Comparison of ENCODE assay signal across 21 cellular contexts in the genomic region with DNA sequence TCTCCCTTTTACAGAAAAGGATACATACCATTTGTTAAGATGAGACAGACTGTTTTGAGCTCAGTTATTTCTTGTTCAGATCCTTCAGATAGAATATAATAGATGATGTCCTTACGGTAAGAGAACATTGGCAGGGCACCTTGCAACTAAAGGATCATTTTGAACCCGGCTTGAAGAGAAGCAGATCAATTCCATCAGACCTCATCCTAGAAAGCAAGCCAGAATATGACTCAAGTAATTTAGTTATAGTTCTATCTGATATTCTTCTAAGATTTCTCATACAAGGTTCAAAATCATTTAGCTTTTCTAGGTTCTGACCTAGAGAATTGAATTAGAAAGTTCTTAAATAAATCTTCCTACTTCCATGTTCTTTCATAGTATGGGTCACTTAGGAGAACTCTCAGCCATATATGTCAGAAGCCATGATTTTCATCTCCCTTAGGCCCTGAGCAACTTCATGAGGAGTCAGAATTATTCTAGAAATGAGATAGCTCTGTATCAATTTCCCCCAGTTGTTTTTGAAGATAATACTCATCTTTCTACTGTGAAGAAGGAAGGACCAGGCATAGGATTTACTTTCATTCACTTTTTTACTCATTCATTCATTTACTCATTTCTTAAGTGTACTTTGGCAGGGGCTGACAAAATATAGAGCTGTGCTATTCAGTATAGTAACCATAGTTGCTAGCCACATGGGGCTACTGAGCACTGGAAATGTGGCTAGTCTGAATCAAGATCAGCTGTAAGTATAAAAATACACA. TPM values are rescaled to one million over a fixed set of nuclear protein-coding genes. Genes with fewer than 3 reads are reported as not detected.
DNase-seq lines count a peak whose midpoint lies in the region; ATAC-seq and TF ChIP-seq lines count a peak whose summit lies in the region.
"Had no signal": no experiment of that assay in that cellular context is flagged by ENCODE, and none has a peak within 500 bp of the region (broad histone marks: within the 10 kb centered on the region; RNA-seq: fewer than 3 reads in every experiment).

No MANE protein-coding gene starts in this region.

- peaks cover 69% of the 10 kb centered on the region for H3K79me2 ChIP-seq in DND-41 (ENCODE audit: insufficient read depth, low read length)

- TF ChIP-seq CTCF in activated CD8-positive, alpha-beta T cell treated with anti-CD3 and anti-CD28 coated beads for 36 hours (IDR thresholded peaks at IDR 0.05), result no peak
- TF ChIP-seq CTCF in DND-41 (IDR thresholded peaks at IDR 0.05; ENCODE audit: borderline replicate concordance, extremely low read depth, low read length, poor library complexity, severe bottlenecking), result no peak

- H3K27ac Mint-ChIP-seq in activated CD8-positive, alpha-beta T cell treated with anti-CD3 and anti-CD28 coated beads for 36 hours, result peak overlapping the region; percentile 39
- no peak overlapping the region for H3K27ac Mint-ChIP-seq in activated CD8-positive, alpha-beta T cell treated with anti-CD3 and anti-CD28 coated beads, Interleukin-2, amount 10 ng/mL, durations not matched to agents 7 days and 5 days
- peak overlapping the region; percentile 29 for H3K27ac Mint-ChIP-seq in T-helper 2 cell treated with Interferon-gamma antibody and Interleukin-4, amounts not matched to agents 5 μg/mL and 100 μg/mL, for 36 hours
- H3K27ac Mint-ChIP-seq in naive thymus-derived CD4-positive, alpha-beta T cell, result peak overlapping the region in 7 of 9 donors; percentile 1 to 27 (median 21)

- H3K4me1 Mint-ChIP-seq in activated CD8-positive, alpha-beta T cell treated with anti-CD3 and anti-CD28 coated beads for 36 hours (ENCODE audit: low read depth), result peaks cover 58% of the 10 kb centered on the region
- H3K4me1 Mint-ChIP-seq in activated CD8-positive, alpha-beta T cell treated with anti-CD3 and anti-CD28 coated beads, Interleukin-2, amount 10 ng/mL, durations not matched to agents 7 days and 5 days (ENCODE audit: low read depth), result peaks cover 57% of the 10 kb centered on the region
- peaks cover 58% of the 10 kb centered on the region for H3K4me1 Mint-ChIP-seq in T-helper 2 cell treated with Interferon-gamma antibody and Interleukin-4, amounts not matched to agents 5 μg/mL and 100 μg/mL, for 36 hours (ENCODE audit: low read depth)
- peaks cover 28 to 59% (median 33%) of the 10 kb centered on the region in 7 donors for H3K4me1 Mint-ChIP-seq in naive thymus-derived CD4-positive, alpha-beta T cell

- peak; percentile 83 for ATAC-seq in activated CD8-positive, alpha-beta T cell treated with anti-CD3 and anti-CD28 coated beads for 36 hours
- ATAC-seq in activated CD8-positive, alpha-beta T cell treated with anti-CD3 and anti-CD28 coated beads, Interleukin-2, amount 10 ng/mL, durations not matched to agents 7 days and 5 days, result no peak
- no peak for ATAC-seq in DND-41 (ENCODE audit: insufficient read depth, low read depth)
- ATAC-seq in naive thymus-derived CD4-positive, alpha-beta T cell, result no peak
- no peak for ATAC-seq in HG03442 (IDR thresholded peaks at IDR 0.05; ENCODE audit: unreplicated experiment)
- ATAC-seq in GM18502 (IDR thresholded peaks at IDR 0.05; ENCODE audit: poor library complexity, unreplicated experiment), result no peak
- ATAC-seq: K562 had no signal

- H3K4me3 Mint-ChIP-seq in activated CD8-positive, alpha-beta T cell treated with anti-CD3 and anti-CD28 coated beads for 36 hours, result no peak overlapping the region
- no peak overlapping the region for H3K4me3 Mint-ChIP-seq in activated CD8-positive, alpha-beta T cell treated with anti-CD3 and anti-CD28 coated beads, Interleukin-2, amount 10 ng/mL, durations not matched to agents 7 days and 5 days
- no peak overlapping the region for H3K4me3 Mint-ChIP-seq in T-helper 2 cell treated with Interferon-gamma antibody and Interleukin-4, amounts not matched to agents 5 μg/mL and 100 μg/mL, for 36 hours
- no peak overlapping the region for H3K4me3 Mint-ChIP-seq in naive thymus-derived CD4-positive, alpha-beta T cell

- H3K36me3 Mint-ChIP-seq in activated CD8-positive, alpha-beta T cell treated with anti-CD3 and anti-CD28 coated beads for 36 hours (ENCODE audit: low read depth), result peaks cover 56% of the 10 kb centered on the region
- H3K36me3 Mint-ChIP-seq in activated CD8-positive, alpha-beta T cell treated with anti-CD3 and anti-CD28 coated beads, Interleukin-2, amount 10 ng/mL, durations not matched to agents 7 days and 5 days (ENCODE audit: low read depth), result peaks cover 76% of the 10 kb centered on the region
- peaks cover 64% of the 10 kb centered on the region for H3K36me3 Mint-ChIP-seq in T-helper 2 cell treated with Interferon-gamma antibody and Interleukin-4, amounts not matched to agents 5 μg/mL and 100 μg/mL, for 36 hours (ENCODE audit: low read depth)
- peaks cover 0 to 53% (median 17%) of the 10 kb centered on the region in 5 donors for H3K36me3 Mint-ChIP-seq in naive thymus-derived CD4-positive, alpha-beta T cell

- no peak overlapping the region for H2AFZ ChIP-seq in DND-41 (ENCODE audit: low read depth, low read length)

- H3K9me3 ChIP-seq in DND-41 (ENCODE audit: insufficient read depth, low read length, severe bottlenecking), result no peaks in the 10 kb centered on the region
- H3K9me3 ChIP-seq in naive thymus-derived CD4-positive, alpha-beta T cell (ENCODE audit: control insufficient read depth in 2 of 3, low read length in 3 of 3), result no peaks in the 10 kb centered on the region
- H3K9me3 ChIP-seq: HAP-1, prostate gland had no signal

- H3K27me3 Mint-ChIP-seq in activated CD8-positive, alpha-beta T cell treated with anti-CD3 and anti-CD28 coated beads for 36 hours, result no peaks in the 10 kb centered on the region
- no peaks in the 10 kb centered on the region for H3K27me3 Mint-ChIP-seq in activated CD8-positive, alpha-beta T cell treated with anti-CD3 and anti-CD28 coated beads, Interleukin-2, amount 10 ng/mL, durations not matched to agents 7 days and 5 days (ENCODE audit: low read depth)
- no peaks in the 10 kb centered on the region for H3K27me3 Mint-ChIP-seq in T-helper 2 cell treated with Interferon-gamma antibody and Interleukin-4, amounts not matched to agents 5 μg/mL and 100 μg/mL, for 36 hours (ENCODE audit: low read depth)
- H3K27me3 Mint-ChIP-seq in naive thymus-derived CD4-positive, alpha-beta T cell, result no peaks in the 10 kb centered on the region

- intact Hi-C loops in activated CD8-positive, alpha-beta T cell treated with anti-CD3 and anti-CD28 coated beads for 36 hours (cut with micrococcal nuclease), result loop anchor here (5.0 kb wide), 1 partner anchor 44 kb away; no protein-coding TSS in a partner anchor
- intact Hi-C loops in naive thymus-derived CD4-positive, alpha-beta T cell (cut with micrococcal nuclease), result loop anchor here (2.0 to 5.0 kb wide), 3 partner anchors 13 to 189 kb away; partner anchors contain the start of gene DYNC1LI2 (in 1 of the 2)
- intact Hi-C loops in cardiac septum (cut with DNase I), result no loop called here

- peak overlapping the region; percentile 33; the same call in 1 of the 2 replicates for H3K27ac ChIP-seq in DND-41 (ENCODE audit: low read length)
- no peak overlapping the region for H3K27ac ChIP-seq in naive thymus-derived CD4-positive, alpha-beta T cell (ENCODE audit: low read depth, low read length)
- H3K27ac ChIP-seq: prostate gland, SK-N-MC had no signal

- no peak overlapping the region for H3K4me2 ChIP-seq in DND-41 (ENCODE audit: insufficient read depth, low read length)

- POLR2A ChIA-PET in activated CD8-positive, alpha-beta T cell treated with anti-CD3 and anti-CD28 coated beads for 36 hours (lab: Charles Lee), result interaction anchor here (0.8 to 2.9 kb wide), 9 partner anchors 11 to 88 kb away, joined by 3 to 16 read pairs (median 4); partner anchors contain the start of genes CKLF and CMTM2
- POLR2A ChIA-PET in activated CD8-positive, alpha-beta T cell treated with anti-CD3 and anti-CD28 coated beads, Interleukin-2, amount 10 ng/mL, durations not matched to agents 7 days and 5 days (lab: Charles Lee), result interaction anchor here (1.1 to 4.0 kb wide), 3 partner anchors 12 to 40 kb away, joined by 3 to 24 read pairs (median 13); partner anchors contain the start of genes CKLF and CMTM3
- POLR2A ChIA-PET in naive thymus-derived CD4-positive, alpha-beta T cell (lab: Charles Lee), result interaction anchor here (0.6 to 3.6 kb wide), 8 partner anchors 12 to 108 kb away, joined by 3 to 28 read pairs (median 4); partner anchors contain the start of genes CKLF, CMTM2 and CMTM3

- peaks cover 43% of the 10 kb centered on the region for H3K4me1 ChIP-seq in DND-41 (ENCODE audit: insufficient read depth, low read length)
- peaks cover 22 to 37% of the 10 kb centered on the region in 2 donors for H3K4me1 ChIP-seq in naive thymus-derived CD4-positive, alpha-beta T cell (ENCODE audit: control insufficient read depth in 2 of 2, insufficient read depth in 2 of 2, low read length in 2 of 2)
- H3K4me1 ChIP-seq: HAP-1, prostate gland had no signal

- CTCF ChIA-PET in activated CD8-positive, alpha-beta T cell treated with anti-CD3 and anti-CD28 coated beads for 36 hours (lab: Charles Lee), result interaction anchor here (0.8 to 4.4 kb wide), 22 partner anchors 9 to 304 kb away, joined by 3 to 30 read pairs (median 6); partner anchors contain the start of genes CKLF, CMTM2, CMTM3 and NAE1
- CTCF ChIA-PET in activated CD8-positive, alpha-beta T cell treated with anti-CD3 and anti-CD28 coated beads, Interleukin-2, amount 10 ng/mL, durations not matched to agents 7 days and 5 days (lab: Charles Lee), result interaction anchor here (0.6 to 4.5 kb wide), 27 partner anchors 8 to 304 kb away, joined by 3 to 48 read pairs (median 5); partner anchors contain the start of genes CKLF, CMTM2, DYNC1LI2 and NAE1
- CTCF ChIA-PET in naive thymus-derived CD4-positive, alpha-beta T cell (lab: Charles Lee), result interaction anchor here (0.9 to 4.2 kb wide), 17 partner anchors 10 to 304 kb away, joined by 3 to 26 read pairs (median 7); partner anchors contain the start of genes CKLF and TK2

- DNase-seq in activated CD8-positive, alpha-beta T cell treated with anti-CD3 and anti-CD28 coated beads for 36 hours, result peak; percentile 23
- DNase-seq in activated CD8-positive, alpha-beta T cell treated with anti-CD3 and anti-CD28 coated beads, Interleukin-2, amount 10 ng/mL, durations not matched to agents 7 days and 5 days, result no peak
- no peak for DNase-seq in DND-41
- no peak for DNase-seq in T-helper 2 cell treated with Interferon-gamma antibody and Interleukin-4, amounts not matched to agents 5 μg/mL and 100 μg/mL, for 36 hours (ENCODE audit: low spot score)
- no peak for DNase-seq in naive thymus-derived CD4-positive, alpha-beta T cell
- no peak for DNase-seq in cardiac septum (ENCODE audit: low spot score)
- DNase-seq: activated CD4-positive, alpha-beta T cell treated with anti-CD3 and anti-CD28 coated beads, Interleukin-2, amount 50 U/mL, for 4 hours; activated effector memory CD4-positive, alpha-beta T cell treated with Interleukin-2 at 50 U/mL for 16 hours; NCI-H187 treated with DMSO at 0.1 percent for 48 hours; NCI-H226; stimulated activated CD4-positive, alpha-beta T cell treated with anti-CD3 and anti-CD28 coated beads, Interleukin-4, amount 100 ng/mL, for 4 hours had no signal

- no peaks in the 10 kb centered on the region for H3K27me3 ChIP-seq in DND-41 (ENCODE audit: insufficient read depth, low read length, poor library complexity)
- no peaks in the 10 kb centered on the region for H3K27me3 ChIP-seq in naive thymus-derived CD4-positive, alpha-beta T cell (ENCODE audit: control insufficient read depth in 2 of 2, insufficient read depth in 2 of 2, low read length in 2 of 2)
- H3K27me3 ChIP-seq: BLaER1 treated with 17β-estradiol and CSF1 and Interleukin-3, amounts not matched to agents 10 nM and 100 nM had no signal

- H3K4me3 ChIP-seq in DND-41 (ENCODE audit: low read depth in 1 of 2, low read length in 2 of 2), result no peak overlapping the region
- no peak overlapping the region for H3K4me3 ChIP-seq in naive thymus-derived CD4-positive, alpha-beta T cell (ENCODE audit: low read length)
- H3K4me3 ChIP-seq: BLaER1 treated with 17β-estradiol and CSF1 and Interleukin-3, amounts not matched to agents 10 nM and 100 nM; HAP-1; K562; prostate gland; SK-N-MC; skin epidermis had no signal

- H4K20me1 ChIP-seq in DND-41 (ENCODE audit: insufficient read depth, low read length), result peaks cover 45% of the 10 kb centered on the region

- no peaks in the 10 kb centered on the region for H3K9me3 Mint-ChIP-seq in activated CD8-positive, alpha-beta T cell treated with anti-CD3 and anti-CD28 coated beads for 36 hours
- H3K9me3 Mint-ChIP-seq in activated CD8-positive, alpha-beta T cell treated with anti-CD3 and anti-CD28 coated beads, Interleukin-2, amount 10 ng/mL, durations not matched to agents 7 days and 5 days (ENCODE audit: insufficient read depth), result no peaks in the 10 kb centered on the region
- H3K9me3 Mint-ChIP-seq in T-helper 2 cell treated with Interferon-gamma antibody and Interleukin-4, amounts not matched to agents 5 μg/mL and 100 μg/mL, for 36 hours, result no peaks in the 10 kb centered on the region
- peaks cover 0 to 4% (median 0%) of the 10 kb centered on the region in 11 donors for H3K9me3 Mint-ChIP-seq in naive thymus-derived CD4-positive, alpha-beta T cell

- H3K36me3 ChIP-seq in DND-41 (ENCODE audit: insufficient read depth, low read length), result peaks cover 85% of the 10 kb centered on the region
- H3K36me3 ChIP-seq in naive thymus-derived CD4-positive, alpha-beta T cell (ENCODE audit: control insufficient read depth in 2 of 3, insufficient read depth in 3 of 3, low read length in 3 of 3), result peaks cover 4 to 38% (median 6%) of the 10 kb centered on the region in 3 experiments
- H3K36me3 ChIP-seq: prostate gland had no signal

- no peak overlapping the region for H3K9ac ChIP-seq in DND-41 (ENCODE audit: low read depth, low read length)

RNA-seq across cellular contexts. Expression of gene CMTM1, which starts 2.5 kb away (rescaled TPM):
- total RNA-seq in activated CD8-positive, alpha-beta T cell treated with anti-CD3 and anti-CD28 coated beads for 36 hours, result 1 to 10 TPM; 5.4 to 6.2 TPM
- 10 to 100 TPM; 13.6 to 15.0 TPM for total RNA-seq in activated CD8-positive, alpha-beta T cell treated with anti-CD3 and anti-CD28 coated beads, Interleukin-2, amount 10 ng/mL, durations not matched to agents 7 days and 5 days
- total RNA-seq in naive thymus-derived CD4-positive, alpha-beta T cell, result 10 to 100 TPM in 1 of 5 experiments, 1 to 10 TPM in 4; 1.3 to 23.3 (median 5.2) TPM
- under 1 TPM; 0.36 to 0.41 TPM for polyA plus RNA-seq in naive thymus-derived CD4-positive, alpha-beta T cell
- total RNA-seq in cardiac septum, result 1.3 TPM

RNA-seq across cellular contexts. Expression of gene CKLF, which starts 11.4 kb away (rescaled TPM):
- total RNA-seq in activated CD8-positive, alpha-beta T cell treated with anti-CD3 and anti-CD28 coated beads for 36 hours, result 10 to 100 TPM; 99.0 to 99.7 TPM
- 100 to 1,000 TPM; 137 to 139 TPM for total RNA-seq in activated CD8-positive, alpha-beta T cell treated with anti-CD3 and anti-CD28 coated beads, Interleukin-2, amount 10 ng/mL, durations not matched to agents 7 days and 5 days
- total RNA-seq in naive thymus-derived CD4-positive, alpha-beta T cell, result 100 to 1,000 TPM in 1 of 5 experiments, 10 to 100 TPM in 4; 24.1 to 160 (median 42.9) TPM
- 100 to 1,000 TPM in 1 of 2 donors, 10 to 100 TPM in 1; 56.4 to 110 TPM for polyA plus RNA-seq in naive thymus-derived CD4-positive, alpha-beta T cell
- 10.5 TPM for total RNA-seq in cardiac septum

RNA-seq across cellular contexts. Expression of gene TK2, which starts 13.8 kb away (rescaled TPM):
- total RNA-seq in activated CD8-positive, alpha-beta T cell treated with anti-CD3 and anti-CD28 coated beads for 36 hours, result 1 to 10 TPM; 3.2 to 4.4 TPM
- 1 to 10 TPM; 5.7 to 6.4 TPM for total RNA-seq in activated CD8-positive, alpha-beta T cell treated with anti-CD3 and anti-CD28 coated beads, Interleukin-2, amount 10 ng/mL, durations not matched to agents 7 days and 5 days
- 10 to 100 TPM in 2 of 5 experiments, 1 to 10 TPM in 3; 6.2 to 19.8 (median 7.9) TPM for total RNA-seq in naive thymus-derived CD4-positive, alpha-beta T cell
- 1 to 10 TPM; 3.5 to 4.1 TPM for polyA plus RNA-seq in naive thymus-derived CD4-positive, alpha-beta T cell
- 23.4 TPM for total RNA-seq in cardiac septum

RNA-seq across cellular contexts. Expression of gene CMTM2, which starts 15.5 kb away (rescaled TPM):
- total RNA-seq in activated CD8-positive, alpha-beta T cell treated with anti-CD3 and anti-CD28 coated beads for 36 hours, result under 1 TPM in 1 of 2 experiments, not detected in 1; 0.29 TPM
- total RNA-seq in activated CD8-positive, alpha-beta T cell treated with anti-CD3 and anti-CD28 coated beads, Interleukin-2, amount 10 ng/mL, durations not matched to agents 7 days and 5 days, result under 1 TPM; 0.68 to 0.82 TPM
- 1 to 10 TPM in 1 of 5 experiments, under 1 TPM in 2, not detected in 2; 0.58 to 1.8 (median 0.81) TPM for total RNA-seq in naive thymus-derived CD4-positive, alpha-beta T cell
- not detected for polyA plus RNA-seq in naive thymus-derived CD4-positive, alpha-beta T cell
- 1.3 TPM for total RNA-seq in cardiac septum
- total RNA-seq: A673, glomerular endothelial cell, K562 had no signal
- polyA plus RNA-seq: K562 had no signal

RNA-seq across cellular contexts. Expression of gene CMTM3, which starts 40.8 kb away (rescaled TPM):
- 10 to 100 TPM; 48.0 to 49.4 TPM for total RNA-seq in activated CD8-positive, alpha-beta T cell treated with anti-CD3 and anti-CD28 coated beads for 36 hours
- 100 to 1,000 TPM; 102 to 104 TPM for total RNA-seq in activated CD8-positive, alpha-beta T cell treated with anti-CD3 and anti-CD28 coated beads, Interleukin-2, amount 10 ng/mL, durations not matched to agents 7 days and 5 days
- 100 to 1,000 TPM in 1 of 5 experiments, 10 to 100 TPM in 4; 52.0 to 138 (median 61.4) TPM for total RNA-seq in naive thymus-derived CD4-positive, alpha-beta T cell
- 10 to 100 TPM; 72.5 to 89.8 TPM for polyA plus RNA-seq in naive thymus-derived CD4-positive, alpha-beta T cell
- 10.4 TPM for total RNA-seq in cardiac septum
